In the genomic region with DNA sequence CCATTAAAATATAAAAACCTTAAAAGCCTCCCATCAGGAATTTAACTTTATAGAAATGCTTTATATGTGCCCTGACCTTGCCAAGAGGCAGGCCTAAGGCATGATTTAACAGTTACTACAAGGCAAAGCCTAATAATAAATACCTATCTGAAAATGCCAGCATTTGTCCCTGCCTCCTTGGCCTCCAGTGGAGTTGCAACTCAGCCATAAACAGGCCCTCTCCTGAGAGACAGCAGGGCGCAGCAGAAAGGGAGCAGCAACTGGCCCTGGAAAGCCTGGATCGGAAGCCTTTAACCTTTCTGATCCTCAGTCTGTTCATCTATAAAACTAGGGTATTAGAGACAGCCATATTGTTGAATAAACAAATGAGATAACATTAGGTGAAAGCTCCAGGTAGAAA, we compare ENCODE assay signal across 18 cellular contexts.
DNase-seq lines count a peak whose midpoint lies in the region; ATAC-seq and TF ChIP-seq lines count a peak whose summit lies in the region.
"Had no signal": no experiment of that assay in that cellular context is flagged by ENCODE, and none has a peak within 500 bp of the region (broad histone marks: within the 10 kb centered on the region; RNA-seq: fewer than 3 reads in every experiment).

No MANE protein-coding gene starts in this region.

- no peaks in the 10 kb centered on the region for H3K9me3 Mint-ChIP-seq in nephron progenitor cell

- H3K27ac ChIP-seq in PC-9, result no peak overlapping the region
- H3K27ac ChIP-seq in upper lobe of left lung, result no peak overlapping the region
- no peak overlapping the region for H3K27ac ChIP-seq in mesenchymal stem cell (ENCODE audit: low read length, poor library complexity, severe bottlenecking)
- H3K27ac ChIP-seq: BLaER1 treated with 17β-estradiol and CSF1 and Interleukin-3, amounts not matched to agents 10 nM and 100 nM had no signal

- TF ChIP-seq CTCF in PC-9 (conservative IDR thresholded peaks at IDR 0.05) (no peak), nephron progenitor cell (IDR thresholded peaks at IDR 0.05) (no peak), upper lobe of left lung (IDR thresholded peaks at IDR 0.05) (no peak)

- CTCF ChIA-PET in PC-9 (lab: Charles Lee), result no interaction called here

- POLR2A ChIA-PET in PC-9 (lab: Charles Lee; ENCODE audit: unreplicated experiment), result no interaction called here

- WGBS in upper lobe of left lung, 2 donors, result 100% methylated on average over 2 of the region's 2 CpGs
- 86% methylated on average over 1 of the region's 2 CpGs for WGBS in mesenchymal stem cell

- H3F3A ChIP-seq in PC-9 (ENCODE audit: insufficient read depth, low read depth), result peaks cover 4% of the 10 kb centered on the region; the same call in 1 of the 2 replicates

- H3K4me2 ChIP-seq in PC-9 (peak overlapping the region; percentile 7; the same call in 1 of the 2 replicates), mesenchymal stem cell (ENCODE audit: low read length, poor library complexity, severe bottlenecking) (no peak overlapping the region)
- H3K4me2 ChIP-seq: BLaER1 treated with 17β-estradiol and CSF1 and Interleukin-3, amounts not matched to agents 10 nM and 100 nM had no signal

- H3K27me3 Mint-ChIP-seq in nephron progenitor cell (ENCODE audit: low read depth, poor library complexity), result peaks cover 3% of the 10 kb centered on the region
- H3K27me3 Mint-ChIP-seq: CD8-positive, alpha-beta memory T cell had no signal

- H2AK5ac ChIP-seq in mesenchymal stem cell (ENCODE audit: low read length, severe bottlenecking), result no peak overlapping the region

- H3K4me1 ChIP-seq in PC-9 (replicated peaks; ENCODE audit: insufficient read depth) (peaks cover 29% of the 10 kb centered on the region), upper lobe of left lung (no peaks in the 10 kb centered on the region), mesenchymal stem cell (ENCODE audit: control insufficient read depth, insufficient read depth, low read depth, low read length) (no peaks in the 10 kb centered on the region)

- H3K9ac ChIP-seq in mesenchymal stem cell (ENCODE audit: low read length), result no peak overlapping the region
- H3K9ac ChIP-seq: BLaER1 treated with 17β-estradiol and CSF1 and Interleukin-3, amounts not matched to agents 10 nM and 100 nM had no signal

- no peak overlapping the region for H3K23ac ChIP-seq in mesenchymal stem cell (ENCODE audit: low read length in 2 of 2)

- no peaks in the 10 kb centered on the region for H3K9me2 ChIP-seq in PC-9 (ENCODE audit: insufficient read depth)

- H3K27ac Mint-ChIP-seq in nephron progenitor cell, result no peak overlapping the region
- H3K27ac Mint-ChIP-seq: CD8-positive, alpha-beta memory T cell had no signal

- H3K79me2 ChIP-seq in PC-9 (ENCODE audit: low read depth), result no peaks in the 10 kb centered on the region

- no peak overlapping the region for H2BK12ac ChIP-seq in mesenchymal stem cell (ENCODE audit: low read length in 2 of 2)

- TF ChIP-seq EP300 in upper lobe of left lung (IDR thresholded peaks at IDR 0.05), result no peak

- no peak for TF ChIP-seq POLR2A in upper lobe of left lung (IDR thresholded peaks at IDR 0.05)

- no peak overlapping the region for H4K8ac ChIP-seq in mesenchymal stem cell (ENCODE audit: low read length)

- no peak for ATAC-seq in upper lobe of left lung (ENCODE audit: low FRiP score in 2 of 2)

- H3K4me3 Mint-ChIP-seq in nephron progenitor cell, result no peak overlapping the region
- H3K4me3 Mint-ChIP-seq: CD8-positive, alpha-beta memory T cell had no signal

- peaks cover 11% of the 10 kb centered on the region for H3K36me3 Mint-ChIP-seq in nephron progenitor cell (ENCODE audit: low read depth)
- H3K36me3 Mint-ChIP-seq: CD8-positive, alpha-beta memory T cell had no signal

- H3K4me1 Mint-ChIP-seq in nephron progenitor cell, result peaks cover 9% of the 10 kb centered on the region
- H3K4me1 Mint-ChIP-seq: CD8-positive, alpha-beta memory T cell had no signal

- H3K79me1 ChIP-seq in mesenchymal stem cell (replicated peaks; ENCODE audit: low read length, poor library complexity, severe bottlenecking), result no peaks in the 10 kb centered on the region

- no peaks in the 10 kb centered on the region for H4K20me1 ChIP-seq in PC-9 (ENCODE audit: insufficient read depth)

- no peak overlapping the region for H2BK15ac ChIP-seq in mesenchymal stem cell (ENCODE audit: low read depth, poor library complexity, severe bottlenecking)

- intact Hi-C loops in PC-9 (cut with micrococcal nuclease; ENCODE audit: unreplicated experiment), result loop anchor here (10.0 kb wide), 1 partner anchor 472 kb away; no protein-coding TSS in a partner anchor

- H3K4me3 ChIP-seq in PC-9 (no peak overlapping the region), upper lobe of left lung (no peak overlapping the region), mesenchymal stem cell (ENCODE audit: insufficient read depth in 1 of 2, low read depth in 1 of 2, low read length in 2 of 2) (no peak overlapping the region)
- H3K4me3 ChIP-seq: BLaER1 treated with 17β-estradiol and CSF1 and Interleukin-3, amounts not matched to agents 10 nM and 100 nM; HAP-1 had no signal

- no peak overlapping the region for H3K18ac ChIP-seq in mesenchymal stem cell (ENCODE audit: low read depth in 1 of 2, low read length in 2 of 2)

- H2BK5ac ChIP-seq in mesenchymal stem cell (ENCODE audit: low read depth, low read length, poor library complexity, severe bottlenecking), result no peak overlapping the region

- H3K9me3 ChIP-seq in PC-9 (ENCODE audit: insufficient read depth, low read depth) (no peaks in the 10 kb centered on the region; the same call in 1 of the 2 replicates), upper lobe of left lung (no peaks in the 10 kb centered on the region), mesenchymal stem cell (ENCODE audit: control insufficient read depth, low read length) (no peaks in the 10 kb centered on the region)
- H3K9me3 ChIP-seq: HAP-1 had no signal

- H2AFZ ChIP-seq in PC-9 (no peak overlapping the region), mesenchymal stem cell (ENCODE audit: low read depth, low read length) (no peak overlapping the region)

- no peaks in the 10 kb centered on the region for H3K36me3 ChIP-seq in PC-9 (ENCODE audit: low read depth)
- no peaks in the 10 kb centered on the region for H3K36me3 ChIP-seq in upper lobe of left lung
- no peaks in the 10 kb centered on the region for H3K36me3 ChIP-seq in mesenchymal stem cell (ENCODE audit: control insufficient read depth in 1 of 2, insufficient read depth in 2 of 2, low read depth in 1 of 2, low read length in 2 of 2)
- H3K36me3 ChIP-seq: HAP-1 had no signal

- H3K27me3 ChIP-seq in PC-9 (ENCODE audit: insufficient read depth, low read depth) (no peaks in the 10 kb centered on the region), upper lobe of left lung (no peaks in the 10 kb centered on the region), mesenchymal stem cell (ENCODE audit: control insufficient read depth in 1 of 2, insufficient read depth in 1 of 2, low read length in 2 of 2) (no peaks in the 10 kb centered on the region)
- H3K27me3 ChIP-seq: BLaER1 treated with 17β-estradiol and CSF1 and Interleukin-3, amounts not matched to agents 10 nM and 100 nM had no signal

- no TSS peak for BruUV-seq in PC-9 (replicated peaks; lab: Mats Ljungman, UMichigan)

- no peak overlapping the region for H4K91ac ChIP-seq in mesenchymal stem cell (ENCODE audit: low read length)

- peak; percentile 15 for DNase-seq in ELF-1 (ENCODE audit: low read depth, low spot score)
- no peak for DNase-seq in PC-9
- peak; percentile 55 for DNase-seq in cerebellum (ENCODE audit: low spot score)
- peak; percentile 4 for DNase-seq in nephron progenitor cell
- DNase-seq in upper lobe of left lung, result no peak
- DNase-seq in NOMO-1 (lab: John Stamatoyannopoulos, UW; ENCODE audit: unreplicated experiment in 2 of 2), result no peak
- no peak for DNase-seq in mesenchymal stem cell
- DNase-seq in kidney tubule cell (ENCODE audit: low spot score), result no peak
- DNase-seq: CD8-positive, alpha-beta memory T cell; KBM-7; NCI-H1417 treated with DMSO at 0.1 percent for 48 hours; NCI-H1930; NCI-H2171 treated with DMSO at 0.1 percent for 48 hours; NCI-H446 treated with DMSO at 0.1 percent for 48 hours; NCI-H748 treated with DMSO at 0.1 percent for 48 hours; PC-3 had no signal

- no peak overlapping the region for H2BK120ac ChIP-seq in mesenchymal stem cell (ENCODE audit: low read depth, low read length)

- no peak overlapping the region for H3K14ac ChIP-seq in mesenchymal stem cell (ENCODE audit: low read length in 2 of 2)

- no peak overlapping the region for H3K4ac ChIP-seq in mesenchymal stem cell (ENCODE audit: low read depth in 1 of 2, low read length in 2 of 2)

Comparison
In these comparisons a context has a peak if more than half of its experiments do, and no peak if none do; other contexts are left out.
1. DNase-seq: peak in ELF-1 (single experiment), cerebellum (single experiment) and nephron progenitor cell (single experiment); none in PC-9 (0 of 2), upper lobe of left lung (0 of 2), NOMO-1 (0 of 2), mesenchymal stem cell (single experiment) and kidney tubule cell (single experiment).